In the genomic region with DNA sequence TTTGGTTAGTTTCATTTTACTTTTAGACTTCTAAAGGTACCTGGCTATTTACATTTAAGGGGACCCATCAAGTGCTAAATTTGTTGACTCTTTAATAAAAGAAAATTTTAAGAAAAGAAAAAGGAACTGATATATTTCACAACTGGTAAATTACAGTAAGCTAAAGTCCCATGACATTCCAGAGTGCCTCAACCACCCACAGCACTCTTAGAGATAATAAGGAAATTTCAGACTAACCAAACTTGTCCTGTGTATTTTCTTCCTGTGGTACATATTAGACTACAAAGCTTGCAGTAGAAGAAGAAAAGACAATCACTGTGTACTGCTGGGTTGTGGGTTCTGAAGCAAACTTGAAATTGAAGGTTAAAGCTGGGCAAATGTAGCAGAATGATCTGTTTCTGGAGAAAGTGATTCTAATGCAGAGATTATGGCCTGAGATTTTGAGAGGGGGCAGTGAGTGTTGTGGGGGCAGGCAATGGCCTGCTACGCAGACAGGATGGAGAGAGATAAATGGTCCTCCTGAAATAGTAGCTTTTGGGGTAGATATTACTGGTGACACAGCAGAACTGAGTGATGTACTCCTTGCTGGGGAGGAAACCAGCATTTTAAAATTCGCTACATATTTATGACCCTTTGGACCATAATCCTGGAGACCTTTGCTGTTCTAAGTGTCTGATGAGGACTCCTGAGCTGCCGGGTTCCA, we compare ENCODE assay signal across 13 cellular contexts. TPM values are rescaled to one million over a fixed set of nuclear protein-coding genes. Genes with fewer than 3 reads are reported as not detected.
"Had no signal": no experiment of that assay in that cellular context is flagged by ENCODE, and none has a peak within 500 bp of the region (broad histone marks: within the 10 kb centered on the region; RNA-seq: fewer than 3 reads in every experiment).

No MANE protein-coding gene starts in this region.

- H3K27ac Mint-ChIP-seq: activated CD4-positive, alpha-beta memory T cell treated with anti-CD3 and anti-CD28 coated beads, Interleukin-2, amount 10 ng/mL, durations not matched to agents 7 days and 5 days; effector memory CD8-positive, alpha-beta T cell had no signal

- H3K9me3 ChIP-seq: suprapubic skin had no signal

- H3K9me3 Mint-ChIP-seq: activated CD4-positive, alpha-beta memory T cell treated with anti-CD3 and anti-CD28 coated beads, Interleukin-2, amount 10 ng/mL, durations not matched to agents 7 days and 5 days; effector memory CD8-positive, alpha-beta T cell had no signal

- H3K36me3 ChIP-seq: suprapubic skin had no signal

- H3K4me3 Mint-ChIP-seq: activated CD4-positive, alpha-beta memory T cell treated with anti-CD3 and anti-CD28 coated beads, Interleukin-2, amount 10 ng/mL, durations not matched to agents 7 days and 5 days; effector memory CD8-positive, alpha-beta T cell had no signal

- H3K27me3 ChIP-seq: suprapubic skin had no signal

- H3K27me3 Mint-ChIP-seq: activated CD4-positive, alpha-beta memory T cell treated with anti-CD3 and anti-CD28 coated beads, Interleukin-2, amount 10 ng/mL, durations not matched to agents 7 days and 5 days; effector memory CD8-positive, alpha-beta T cell had no signal

- ATAC-seq: effector memory CD8-positive, alpha-beta T cell; stimulated activated naive CD8-positive, alpha-beta T cell treated with anti-CD3 and anti-CD28 coated beads, Interleukin-15, Interleukin-2, amounts not matched to agents 100 U/mL and 50 U/mL, for 24 hours had no signal

- H3K4me3 ChIP-seq: suprapubic skin had no signal

- DNase-seq: activated CD4-positive, alpha-beta memory T cell treated with anti-CD3 and anti-CD28 coated beads, Interleukin-2, amount 10 ng/mL, durations not matched to agents 7 days and 5 days; activated CD4-positive, CD25-positive, alpha-beta regulatory T cell treated with anti-CD3 and anti-CD28 coated beads, Interleukin-2, amount 50 U/mL, for 72 hours; activated naive CD4-positive, alpha-beta T cell; caudate nucleus; cortex of kidney; effector memory CD8-positive, alpha-beta T cell; mesendoderm; posterior cingulate gyrus; stimulated activated CD4-positive, alpha-beta T cell treated with anti-CD3 and anti-CD28 coated beads, Interleukin-4, amount 100 ng/mL, for 1 hour; stimulated activated CD8-positive, alpha-beta memory T cell treated with anti-CD3 and anti-CD28 coated beads, Interleukin-4, amount 100 ng/mL, for 48 hours; stimulated activated naive CD8-positive, alpha-beta T cell treated with anti-CD3 and anti-CD28 coated beads, Interleukin-15, Interleukin-2, amounts not matched to agents 100 U/mL and 50 U/mL, for 24 hours had no signal

- H3K27ac ChIP-seq: epithelial cell of prostate, suprapubic skin had no signal

RNA-seq across cellular contexts. Expression of gene RARRES1, which starts 45.1 kb away (rescaled TPM):
- total RNA-seq: activated CD4-positive, alpha-beta memory T cell treated with anti-CD3 and anti-CD28 coated beads, Interleukin-2, amount 10 ng/mL, durations not matched to agents 7 days and 5 days had no signal
